4 cellular contexts compared by ENCODE assay signal in genomic region chr12:96901175-96901574, GRCh38.
A peak's percentile ranks its signal among the peaks of the same experiment; 100 is the strongest.
TF ChIP-seq lines count a peak whose summit lies in the region.

No MANE protein-coding gene starts in this region.

TF ChIP-seq in HepG2, 621 proteins besides CTCF, POLR2A, EP300 and RAD21:
- TF ChIP-seq, protein P1, sequence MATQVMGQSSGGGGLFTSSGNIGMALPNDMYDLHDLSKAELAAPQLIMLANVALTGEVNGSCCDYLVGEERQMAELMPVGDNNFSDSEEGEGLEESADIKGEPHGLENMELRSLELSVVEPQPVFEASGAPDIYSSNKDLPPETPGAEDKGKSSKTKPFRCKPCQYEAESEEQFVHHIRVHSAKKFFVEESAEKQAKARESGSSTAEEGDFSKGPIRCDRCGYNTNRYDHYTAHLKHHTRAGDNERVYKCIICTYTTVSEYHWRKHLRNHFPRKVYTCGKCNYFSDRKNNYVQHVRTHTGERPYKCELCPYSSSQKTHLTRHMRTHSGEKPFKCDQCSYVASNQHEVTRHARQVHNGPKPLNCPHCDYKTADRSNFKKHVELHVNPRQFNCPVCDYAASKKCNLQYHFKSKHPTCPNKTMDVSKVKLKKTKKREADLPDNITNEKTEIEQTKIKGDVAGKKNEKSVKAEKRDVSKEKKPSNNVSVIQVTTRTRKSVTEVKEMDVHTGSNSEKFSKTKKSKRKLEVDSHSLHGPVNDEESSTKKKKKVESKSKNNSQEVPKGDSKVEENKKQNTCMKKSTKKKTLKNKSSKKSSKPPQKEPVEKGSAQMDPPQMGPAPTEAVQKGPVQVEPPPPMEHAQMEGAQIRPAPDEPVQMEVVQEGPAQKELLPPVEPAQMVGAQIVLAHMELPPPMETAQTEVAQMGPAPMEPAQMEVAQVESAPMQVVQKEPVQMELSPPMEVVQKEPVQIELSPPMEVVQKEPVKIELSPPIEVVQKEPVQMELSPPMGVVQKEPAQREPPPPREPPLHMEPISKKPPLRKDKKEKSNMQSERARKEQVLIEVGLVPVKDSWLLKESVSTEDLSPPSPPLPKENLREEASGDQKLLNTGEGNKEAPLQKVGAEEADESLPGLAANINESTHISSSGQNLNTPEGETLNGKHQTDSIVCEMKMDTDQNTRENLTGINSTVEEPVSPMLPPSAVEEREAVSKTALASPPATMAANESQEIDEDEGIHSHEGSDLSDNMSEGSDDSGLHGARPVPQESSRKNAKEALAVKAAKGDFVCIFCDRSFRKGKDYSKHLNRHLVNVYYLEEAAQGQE (IDR thresholded peaks at IDR 0.05; ENCODE audit: borderline replicate concordance in 1 of 2, low read depth in 1 of 2, low read length in 2 of 2): peak; percentile 4 to 86; a peak in 3 of 4 replicates
- no peak for TF ChIP-seq SNAPC5 (CRISPR knock-in tag; IDR thresholded peaks at IDR 0.05; ENCODE audit: borderline replicate concordance)
TF ChIP-seq in HepG2: peak in this region for 1.

TF ChIP-seq in HEK293, 187 proteins besides CTCF, POLR2A, EP300 and RAD21:
- TF ChIP-seq SCRT1 (tag by site-specific recombination; IDR thresholded peaks at IDR 0.05; ENCODE audit: borderline replicate concordance) (no peak), ZNF768 (tag by site-specific recombination; IDR thresholded peaks at IDR 0.05) (no peak), ZNF248 (tag by site-specific recombination; IDR thresholded peaks at IDR 0.05) (no peak), ZBTB17 (tag by site-specific recombination; IDR thresholded peaks at IDR 0.05) (no peak), ZNF701 (tag by site-specific recombination; IDR thresholded peaks at IDR 0.05) (no peak), HOXD13 (CRISPR knock-in tag; IDR thresholded peaks at IDR 0.05; ENCODE audit: borderline replicate concordance) (no peak), ZNF510 (tag by site-specific recombination; IDR thresholded peaks at IDR 0.05; ENCODE audit: insufficient replicate concordance) (no peak)
- TF ChIP-seq, protein P2, sequence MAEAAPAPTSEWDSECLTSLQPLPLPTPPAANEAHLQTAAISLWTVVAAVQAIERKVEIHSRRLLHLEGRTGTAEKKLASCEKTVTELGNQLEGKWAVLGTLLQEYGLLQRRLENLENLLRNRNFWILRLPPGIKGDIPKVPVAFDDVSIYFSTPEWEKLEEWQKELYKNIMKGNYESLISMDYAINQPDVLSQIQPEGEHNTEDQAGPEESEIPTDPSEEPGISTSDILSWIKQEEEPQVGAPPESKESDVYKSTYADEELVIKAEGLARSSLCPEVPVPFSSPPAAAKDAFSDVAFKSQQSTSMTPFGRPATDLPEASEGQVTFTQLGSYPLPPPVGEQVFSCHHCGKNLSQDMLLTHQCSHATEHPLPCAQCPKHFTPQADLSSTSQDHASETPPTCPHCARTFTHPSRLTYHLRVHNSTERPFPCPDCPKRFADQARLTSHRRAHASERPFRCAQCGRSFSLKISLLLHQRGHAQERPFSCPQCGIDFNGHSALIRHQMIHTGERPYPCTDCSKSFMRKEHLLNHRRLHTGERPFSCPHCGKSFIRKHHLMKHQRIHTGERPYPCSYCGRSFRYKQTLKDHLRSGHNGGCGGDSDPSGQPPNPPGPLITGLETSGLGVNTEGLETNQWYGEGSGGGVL (tag by site-specific recombination; IDR thresholded peaks at IDR 0.05): no peak
- TF ChIP-seq, protein P1 (tag by site-specific recombination; IDR thresholded peaks at IDR 0.05): peak; percentile 85

TF ChIP-seq in GM12878, 131 proteins besides CTCF, POLR2A, EP300 and RAD21:
- TF ChIP-seq ZNF622 (IDR thresholded peaks at IDR 0.05) (no peak), SMARCA5 (IDR thresholded peaks at IDR 0.05) (no peak)
- TF ChIP-seq, protein P1 (IDR thresholded peaks at IDR 0.05; ENCODE audit: low read depth, low read length): peak; percentile 72
TF ChIP-seq in GM12878: peak in this region for 1.

TF ChIP-seq in liver, 16 proteins besides CTCF, POLR2A, EP300 and RAD21:
- TF ChIP-seq GABPA (IDR thresholded peaks at IDR 0.05 in 1 of 2, conservative IDR thresholded peaks at IDR 0.05 in 1 of 2): no peak
- TF ChIP-seq, protein P1 (IDR thresholded peaks at IDR 0.05): peak; percentile 62
